Comparison of ENCODE assay signal across 1 cellular context in genomic region chr17:79944251-79944812, GRCh38.
TF ChIP-seq lines count a peak whose summit lies in the region.

No MANE protein-coding gene starts in this region.

TF ChIP-seq in SK-N-SH treated with all-trans-retinoic acid at 6 μM for 48 hours, 23 proteins besides CTCF, POLR2A, EP300 and RAD21 (continued from another document):
- TF ChIP-seq, protein P1, sequence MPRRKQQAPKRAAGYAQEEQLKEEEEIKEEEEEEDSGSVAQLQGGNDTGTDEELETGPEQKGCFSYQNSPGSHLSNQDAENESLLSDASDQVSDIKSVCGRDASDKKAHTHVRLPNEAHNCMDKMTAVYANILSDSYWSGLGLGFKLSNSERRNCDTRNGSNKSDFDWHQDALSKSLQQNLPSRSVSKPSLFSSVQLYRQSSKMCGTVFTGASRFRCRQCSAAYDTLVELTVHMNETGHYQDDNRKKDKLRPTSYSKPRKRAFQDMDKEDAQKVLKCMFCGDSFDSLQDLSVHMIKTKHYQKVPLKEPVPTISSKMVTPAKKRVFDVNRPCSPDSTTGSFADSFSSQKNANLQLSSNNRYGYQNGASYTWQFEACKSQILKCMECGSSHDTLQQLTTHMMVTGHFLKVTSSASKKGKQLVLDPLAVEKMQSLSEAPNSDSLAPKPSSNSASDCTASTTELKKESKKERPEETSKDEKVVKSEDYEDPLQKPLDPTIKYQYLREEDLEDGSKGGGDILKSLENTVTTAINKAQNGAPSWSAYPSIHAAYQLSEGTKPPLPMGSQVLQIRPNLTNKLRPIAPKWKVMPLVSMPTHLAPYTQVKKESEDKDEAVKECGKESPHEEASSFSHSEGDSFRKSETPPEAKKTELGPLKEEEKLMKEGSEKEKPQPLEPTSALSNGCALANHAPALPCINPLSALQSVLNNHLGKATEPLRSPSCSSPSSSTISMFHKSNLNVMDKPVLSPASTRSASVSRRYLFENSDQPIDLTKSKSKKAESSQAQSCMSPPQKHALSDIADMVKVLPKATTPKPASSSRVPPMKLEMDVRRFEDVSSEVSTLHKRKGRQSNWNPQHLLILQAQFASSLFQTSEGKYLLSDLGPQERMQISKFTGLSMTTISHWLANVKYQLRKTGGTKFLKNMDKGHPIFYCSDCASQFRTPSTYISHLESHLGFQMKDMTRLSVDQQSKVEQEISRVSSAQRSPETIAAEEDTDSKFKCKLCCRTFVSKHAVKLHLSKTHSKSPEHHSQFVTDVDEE (CRISPR knock-in tag; IDR thresholded peaks at IDR 0.05), result no peak
- no peak for TF ChIP-seq OSR1 (CRISPR knock-in tag; IDR thresholded peaks at IDR 0.05)
